ENCODE assay signal across 8 cellular contexts in the genomic region with DNA sequence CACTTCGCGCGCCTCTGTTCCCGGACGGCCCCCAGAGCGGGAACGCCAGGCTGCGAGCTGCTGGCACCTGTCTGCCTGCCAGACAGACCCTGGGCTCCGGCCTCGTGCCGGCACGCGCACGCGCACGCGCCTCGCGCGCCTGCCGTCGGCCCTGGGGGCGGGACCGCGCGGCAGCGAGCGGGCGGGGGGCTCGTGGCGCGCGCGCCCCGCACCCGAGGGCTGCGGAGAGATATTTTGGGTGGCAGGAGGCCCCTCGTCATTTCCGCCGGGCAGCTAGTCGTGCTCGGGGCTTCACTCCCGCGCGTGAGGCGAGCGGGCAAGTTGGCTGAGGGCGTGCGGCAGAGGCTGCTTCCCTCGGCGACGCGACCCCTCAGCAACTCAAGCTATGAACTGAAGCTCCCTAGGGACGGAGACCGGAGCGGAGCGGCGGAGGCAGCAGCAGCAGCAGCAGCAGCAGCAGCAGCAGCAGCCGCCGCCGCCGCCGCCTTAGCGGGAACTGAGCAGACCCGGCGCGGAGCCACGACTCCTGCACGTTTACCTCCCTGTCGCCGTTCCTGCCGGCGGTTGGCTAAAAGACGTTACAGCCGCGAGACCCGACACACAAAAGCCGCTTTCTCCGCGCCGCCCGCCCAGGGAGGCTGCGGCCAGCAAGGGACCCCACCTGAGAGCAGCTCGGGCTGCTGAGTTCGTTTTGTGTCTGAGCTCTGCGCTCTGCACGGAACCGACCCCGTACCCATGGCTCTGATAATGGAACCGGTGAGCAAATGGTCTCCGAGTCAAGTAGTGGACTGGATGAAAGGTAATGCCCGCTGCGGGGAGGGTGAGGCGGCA. TPM values are rescaled to one million over a fixed set of nuclear protein-coding genes. Genes with fewer than 3 reads are reported as not detected.
DNase-seq lines count a peak whose midpoint lies in the region; ATAC-seq lines count a peak whose summit lies in the region.

Gene CNKSR2, plus strand, starts transcription at position 256 of the 831 bp plus-strand sequence. Its CDS starts 480 bp downstream, at position 736.

- H3K4me1 ChIP-seq in ectodermal cell (ENCODE audit: control insufficient read depth, insufficient read depth, low read length) (peaks cover 4% of the 10 kb centered on the region), mucosa of rectum (ENCODE audit: control insufficient read depth in 2 of 2, insufficient read depth in 2 of 2, low read length in 2 of 2) (no peaks in the 10 kb centered on the region)

- 0% methylated on average over 94 of the region's 94 CpGs for WGBS in ectodermal cell, 2 experiments

- DNase-seq in NCI-H2171 treated with DMSO at 0.1 percent for 48 hours (lab: John Stamatoyannopoulos, UW) (peak; percentile 76), HuH-7 (ENCODE audit: low spot score) (no peak)
- peak; percentile 59 for DNase-seq in activated CD4-positive, alpha-beta T cell treated with anti-CD3 and anti-CD28 coated beads, Interleukin-2, amount 50 U/mL, for 1 hour
- peak; percentile 27 for DNase-seq in stimulated activated CD8-positive, alpha-beta memory T cell treated with anti-CD3 and anti-CD28 coated beads, Interleukin-7, amount 100 ng/mL, for 24 hours (ENCODE audit: low read depth)

- H3K27ac ChIP-seq in ectodermal cell (ENCODE audit: insufficient read depth, low read depth, low read length, poor library complexity, severe bottlenecking) (no peak within 1 kb of the TSS), mucosa of rectum (ENCODE audit: low read depth in 2 of 2, low read length in 2 of 2) (no peak within 1 kb of the TSS)

- peak within 1 kb of the TSS; percentile 53 for H3K4me3 ChIP-seq in ectodermal cell (ENCODE audit: insufficient read depth, low read depth, low read length)
- peak within 1 kb of the TSS; percentile 50 to 56 for H3K4me3 ChIP-seq in mucosa of rectum (ENCODE audit: low read length in 2 of 2)

- H3K36me3 ChIP-seq in ectodermal cell (ENCODE audit: control insufficient read depth, insufficient read depth, low read length) (no peaks in the 10 kb centered on the region), mucosa of rectum (ENCODE audit: control insufficient read depth in 2 of 2, insufficient read depth in 2 of 2, low read length in 2 of 2) (no peaks in the 10 kb centered on the region)

- H3K9ac ChIP-seq in mucosa of rectum (ENCODE audit: low read depth in 1 of 2, low read length in 2 of 2), result no peak within 1 kb of the TSS

- peak; percentile 72 for ATAC-seq in GM18517 (IDR thresholded peaks at IDR 0.05; ENCODE audit: unreplicated experiment)
- ATAC-seq in HG02970 (IDR thresholded peaks at IDR 0.05; ENCODE audit: low FRiP score, unreplicated experiment), result peak; percentile 90

- no peaks in the 10 kb centered on the region for H3K27me3 ChIP-seq in ectodermal cell (ENCODE audit: control insufficient read depth, insufficient read depth, low read length, poor library complexity, severe bottlenecking)
- H3K27me3 ChIP-seq in mucosa of rectum (ENCODE audit: control insufficient read depth in 2 of 2, insufficient read depth in 2 of 2, low read length in 2 of 2), result peaks cover 0 to 12% of the 10 kb centered on the region in 2 donors

- no peaks in the 10 kb centered on the region for H3K9me3 ChIP-seq in ectodermal cell (ENCODE audit: control insufficient read depth, low read length)
- H3K9me3 ChIP-seq in mucosa of rectum (ENCODE audit: control insufficient read depth in 2 of 2, low read length in 2 of 2), result no peaks in the 10 kb centered on the region

RNA-seq across cellular contexts. Expression of gene CNKSR2, which starts in this region (rescaled TPM):
- 12.1 TPM for polyA plus RNA-seq in ectodermal cell (2013, experiment 1 of 4)
- polyA plus RNA-seq in ectodermal cell (2013, experiment 2 of 4), result 12.1 TPM
- polyA plus RNA-seq in ectodermal cell (2013, experiment 3 of 4), result 10.5 TPM
- polyA plus RNA-seq in ectodermal cell (2013, experiment 4 of 4), result 11.7 TPM
